ENCODE assay signal across 8 cellular contexts in the genomic region with DNA sequence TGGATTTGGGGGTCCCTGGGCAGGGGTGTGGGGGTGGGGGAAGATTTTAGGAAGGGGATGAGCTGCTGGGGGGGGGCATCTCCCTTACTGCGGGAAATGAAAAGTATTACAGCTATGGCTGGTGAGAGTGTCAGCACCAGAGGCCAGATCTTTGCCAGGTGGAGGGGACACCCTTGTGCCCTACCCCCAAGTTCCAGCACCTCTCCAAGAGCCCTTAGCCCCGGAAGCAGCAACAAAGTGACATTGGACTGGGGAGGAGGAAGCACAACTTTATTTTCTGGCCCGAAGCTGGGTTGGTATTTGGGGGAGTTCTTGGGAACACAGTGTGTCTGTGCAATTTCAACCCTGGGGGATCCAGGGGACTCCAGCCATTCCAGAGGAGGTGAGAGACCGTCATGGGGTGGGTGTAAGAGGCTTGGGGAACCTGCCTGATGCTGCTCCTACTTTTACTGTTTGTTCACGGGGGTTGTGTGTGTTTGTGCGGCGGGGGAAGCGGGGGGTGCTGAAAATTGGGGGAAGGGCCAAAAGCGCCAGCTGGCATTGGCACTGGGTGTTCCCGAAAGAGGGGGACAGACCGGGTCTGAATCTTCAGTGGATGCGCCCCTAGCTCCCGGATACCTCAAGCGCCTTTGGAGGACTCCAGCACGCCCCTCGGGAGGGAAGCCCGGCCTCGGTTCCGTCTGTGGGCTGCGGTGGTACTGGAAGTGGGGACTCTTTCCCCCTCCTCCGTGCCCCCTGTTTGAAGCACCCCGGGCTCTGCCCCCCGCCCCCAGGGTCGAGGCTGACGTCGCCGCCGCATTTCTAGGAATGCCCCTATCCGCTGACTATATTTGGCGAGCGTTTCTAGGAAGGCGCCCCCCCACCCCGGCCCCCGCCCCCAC.
DNase-seq lines count a peak whose midpoint lies in the region; ATAC-seq and TF ChIP-seq lines count a peak whose summit lies in the region.

No MANE protein-coding gene starts in this region.

- peaks cover 12% of the 10 kb centered on the region; the same call in 1 of the 2 replicates for H3F3A ChIP-seq in PC-9 (ENCODE audit: insufficient read depth, low read depth)

- peak overlapping the region; percentile 97 for H3K4me2 ChIP-seq in PC-9

- peak overlapping the region; percentile 83 for H3K27ac ChIP-seq in PC-9
- peak overlapping the region; percentile 95 for H3K27ac ChIP-seq in coronary artery
- H3K27ac ChIP-seq in mesodermal cell (ENCODE audit: low read depth, low read length, severe bottlenecking) = peak overlapping the region; percentile 8
- H3K27ac ChIP-seq in aorta (ENCODE audit: low read depth in 1 of 2, low read length in 2 of 2) = peak overlapping the region; percentile 31 to 61

- intact Hi-C loops in PC-9 (cut with micrococcal nuclease; ENCODE audit: unreplicated experiment) (loop anchor here (1.0 to 5.0 kb wide), 5 partner anchors 63 to 228 kb away; no protein-coding TSS in a partner anchor), aorta (cut with DNase I) (loop anchor here (1.0 to 2.0 kb wide), 2 partner anchors 227 to 228 kb away; no protein-coding TSS in a partner anchor)

- POLR2A ChIA-PET in PC-9 (lab: Charles Lee; ENCODE audit: unreplicated experiment) = interaction anchor here (0.6 to 1.1 kb wide), 3 partner anchors 8 to 312 kb away, joined by 3 to 19 read pairs (median 4); no protein-coding TSS in a partner anchor

- peak; percentile 26 for DNase-seq in stimulated activated CD4-positive, alpha-beta T cell treated with anti-CD3 and anti-CD28 coated beads, Interleukin-4, amount 100 ng/mL, for 1 hour
- no peak for DNase-seq in stimulated activated CD4-positive, alpha-beta T cell treated with anti-CD3 and anti-CD28 coated beads, Interleukin-4, amount 100 ng/mL, for 24 hours
- DNase-seq in PC-9 = peak; percentile 65 to 73
- DNase-seq in coronary artery (ENCODE audit: low spot score) = no peak
- DNase-seq in aorta = peak; percentile 54 to 81
- DNase-seq in mucosa of gallbladder (ENCODE audit: low spot score) = no peak

- no peaks in the 10 kb centered on the region for H3K9me2 ChIP-seq in PC-9 (ENCODE audit: insufficient read depth)

- CTCF ChIA-PET in PC-9 (lab: Charles Lee) = interaction anchor here (0.5 to 0.8 kb wide), 4 partner anchors 15 to 227 kb away, joined by 3 to 6 read pairs (median 3); no protein-coding TSS in a partner anchor

- H3K27me3 ChIP-seq in PC-9 (ENCODE audit: insufficient read depth, low read depth) = no peaks in the 10 kb centered on the region
- no peaks in the 10 kb centered on the region for H3K27me3 ChIP-seq in aorta (ENCODE audit: control insufficient read depth in 1 of 2, insufficient read depth in 2 of 2, low read length in 1 of 2)

- peak overlapping the region; percentile 52; the same call in 1 of the 2 replicates for H2AFZ ChIP-seq in PC-9

- H3K4me3 ChIP-seq in PC-9 (peak overlapping the region; percentile 73), coronary artery (peak overlapping the region; percentile 96), mesodermal cell (ENCODE audit: extremely low read depth, insufficient read depth, low read length, poor library complexity, severe bottlenecking) (peak overlapping the region; percentile 44), aorta (ENCODE audit: low read length in 2 of 2) (peak overlapping the region; percentile 51 to 54)

- H3K9me3 ChIP-seq in PC-9 (ENCODE audit: insufficient read depth, low read depth) = no peaks in the 10 kb centered on the region
- no peaks in the 10 kb centered on the region for H3K9me3 ChIP-seq in mesodermal cell (ENCODE audit: control insufficient read depth, low read length)
- H3K9me3 ChIP-seq in aorta (ENCODE audit: control insufficient read depth, low read length) = no peaks in the 10 kb centered on the region

- peak; percentile 13 for ATAC-seq in aorta (ENCODE audit: low FRiP score)
- ATAC-seq in GM21723 (IDR thresholded peaks at IDR 0.05; ENCODE audit: unreplicated experiment) = no peak

- no peaks in the 10 kb centered on the region for H4K20me1 ChIP-seq in PC-9 (ENCODE audit: insufficient read depth)

- WGBS in mesodermal cell (ENCODE audit: insufficient coverage in 2 of 2), 2 experiments = 5 to 8% methylated on average over 11 to 15 of the region's 34 CpGs
- WGBS in aorta, 2 donors = 0 to 1% methylated on average over 27 to 34 of the region's 34 CpGs

- H3K79me2 ChIP-seq in PC-9 (ENCODE audit: low read depth) = peaks cover 48% of the 10 kb centered on the region

- peaks cover 7% of the 10 kb centered on the region; the same call in 1 of the 2 replicates for H3K36me3 ChIP-seq in PC-9 (ENCODE audit: low read depth)
- H3K36me3 ChIP-seq in mesodermal cell (ENCODE audit: control insufficient read depth, insufficient read depth, low read length) = no peaks in the 10 kb centered on the region
- no peaks in the 10 kb centered on the region for H3K36me3 ChIP-seq in aorta (ENCODE audit: control insufficient read depth in 1 of 2, insufficient read depth in 2 of 2, low read length in 1 of 2)

- H3K4me1 ChIP-seq in PC-9 (replicated peaks; ENCODE audit: insufficient read depth) (peaks cover 14% of the 10 kb centered on the region), mesodermal cell (ENCODE audit: control insufficient read depth, insufficient read depth, low read length, poor library complexity, severe bottlenecking) (peaks cover 16% of the 10 kb centered on the region), aorta (ENCODE audit: control insufficient read depth in 1 of 2, insufficient read depth in 2 of 2, low read length in 2 of 2) (peaks cover 0 to 1% of the 10 kb centered on the region in 2 donors)

- TSS peak; percentile 71 for BruUV-seq in PC-9 (replicated peaks; lab: Mats Ljungman, UMichigan)

- TF ChIP-seq CTCF in PC-9 (conservative IDR thresholded peaks at IDR 0.05) (no peak), coronary artery (IDR thresholded peaks at IDR 0.05) (no peak)

Comparison
In these comparisons a context has a peak if more than half of its experiments do, and no peak if none do; other contexts are left out.
1. DNase-seq: peak in stimulated activated CD4-positive, alpha-beta T cell treated with anti-CD3 and anti-CD28 coated beads, Interleukin-4, amount 100 ng/mL, for 1 hour (single experiment), PC-9 (2 of 2) and aorta (2 of 2); none in stimulated activated CD4-positive, alpha-beta T cell treated with anti-CD3 and anti-CD28 coated beads, Interleukin-4, amount 100 ng/mL, for 24 hours (single experiment), coronary artery (single experiment) and mucosa of gallbladder (single experiment).
2. H3K27ac ChIP-seq: peak in every context shown above with its lines; median percentile 95 in coronary artery; 83 in PC-9; 46 in aorta; 8 in mesodermal cell.
3. H3K4me3 ChIP-seq: peak in every context shown above with its lines; median percentile 96 in coronary artery; 73 in PC-9; 52 in aorta; 44 in mesodermal cell.